8 cellular contexts compared by ENCODE assay signal in genomic region chr6:136789440-136789839, GRCh38. TPM values are rescaled to one million over a fixed set of nuclear protein-coding genes. Genes with fewer than 3 reads are reported as not detected.
DNase-seq lines count a peak whose midpoint lies in the region; ATAC-seq, FAIRE-seq and TF ChIP-seq lines count a peak whose summit lies in the region.
"Not testable (repeated sequence)": the region's sequence is repeated elsewhere in the genome, so short reads cannot be mapped to it uniquely, and the experiment has no call there.

No MANE protein-coding gene starts in this region.

- H3K36me3 ChIP-seq in ACC112 (ENCODE audit: insufficient read depth, low read length); K562 (ENCODE audit: control insufficient read depth, insufficient read depth, low read length); esophagus muscularis mucosa; naive thymus-derived CD4-positive, alpha-beta T cell (ENCODE audit: control insufficient read depth in 2 of 3, insufficient read depth in 3 of 3, low read length in 3 of 3); suprapubic skin: not testable (repeated sequence)

- FAIRE-seq in K562 (lab: Jason Lieb, UNC): not testable (repeated sequence)

- not testable (repeated sequence) for H2AFZ ChIP-seq in ACC112 (ENCODE audit: low read length, unreplicated experiment); K562 (ENCODE audit: low read depth, low read length)

- not testable (repeated sequence) for H3K9me1 ChIP-seq in K562 (ENCODE audit: control insufficient read depth, insufficient read depth, low read length)

- TF ChIP-seq POLR2A in K562 (conservative IDR thresholded peaks at IDR 0.05); esophagus muscularis mucosa (IDR thresholded peaks at IDR 0.05; ENCODE audit: low read depth); suprapubic skin (IDR thresholded peaks at IDR 0.05): not testable (repeated sequence)

- H3K36me3 Mint-ChIP-seq in T-cell: not testable (repeated sequence)
- peaks cover 13% of the 10 kb centered on the region for H3K36me3 Mint-ChIP-seq in activated T-cell treated with anti-CD3 and anti-CD28 coated beads, Interleukin-2, amount 50 U/mL, for 24 hours (ENCODE audit: low read depth)
- H3K36me3 Mint-ChIP-seq in naive thymus-derived CD4-positive, alpha-beta T cell: peaks cover 0 to 36% (median 0%) of the 10 kb centered on the region in 5 donors

- H4K20me1 ChIP-seq in K562 (replicated peaks; ENCODE audit: control insufficient read depth, insufficient read depth, low read length): not testable (repeated sequence)

- not testable (repeated sequence) for H3K9me3 ChIP-seq in K562 (replicated peaks; ENCODE audit: control insufficient read depth, insufficient read depth, low read depth, low read length); esophagus muscularis mucosa; naive thymus-derived CD4-positive, alpha-beta T cell (ENCODE audit: control insufficient read depth in 2 of 3, low read length in 3 of 3); suprapubic skin

- DNase-seq in GM12864 (ENCODE audit: low read depth); T-cell; activated T-cell treated with anti-CD3 and anti-CD28 coated beads, Interleukin-2, amount 50 U/mL, for 24 hours; K562 (ENCODE audit: extremely low read depth in 1 of 4, low spot score in 3 of 4); esophagus muscularis mucosa (ENCODE audit: extremely low spot score); naive thymus-derived CD4-positive, alpha-beta T cell; suprapubic skin (ENCODE audit: low spot score in 2 of 2): not testable (repeated sequence)

- in situ Hi-C loops in K562 (cut with MboI): not testable (repeated sequence)

- not testable (repeated sequence) for TF ChIP-seq CTCF in GM12864 (IDR thresholded peaks at IDR 0.05; ENCODE audit: low read depth, low read length, missing control alignments); K562 (IDR thresholded peaks at IDR 0.05 in 2 of 3, conservative IDR thresholded peaks at IDR 0.05 in 1 of 3; ENCODE audit: insufficient read depth in 2 of 3, low read depth in 1 of 3, low read length in 3 of 3); esophagus muscularis mucosa (IDR thresholded peaks at IDR 0.05); suprapubic skin (IDR thresholded peaks at IDR 0.05)

- TF ChIP-seq RAD21 in K562 (CRISPR knock-in tag; conservative IDR thresholded peaks at IDR 0.05 in 1 of 2, IDR thresholded peaks at IDR 0.05 in 1 of 2): not testable (repeated sequence)

- H3K4me3 ChIP-seq in ACC112 (ENCODE audit: low read depth, low read length) (peak overlapping the region; percentile 100), GM12864 (ENCODE audit: low read depth, low read length) (peak overlapping the region; percentile 94), K562 (peak overlapping the region; percentile 63), esophagus muscularis mucosa (peak overlapping the region; percentile 67 to 93 (median 86)), suprapubic skin (peak overlapping the region; percentile 18)
- not testable (repeated sequence) for H3K4me3 ChIP-seq in naive thymus-derived CD4-positive, alpha-beta T cell (ENCODE audit: low read length)

- H3K79me2 ChIP-seq in ACC112 (ENCODE audit: control insufficient read depth, insufficient read depth, low read length, unreplicated experiment) (peaks cover 63% of the 10 kb centered on the region), K562 (ENCODE audit: control insufficient read depth, insufficient read depth, low read length) (peaks cover 76% of the 10 kb centered on the region)

- 68% methylated on average over 3 of the region's 3 CpGs for WGBS in K562 (ENCODE audit: insufficient coverage, low coverage, missing lambda C conversion rate)
- 88% methylated on average over 3 of the region's 3 CpGs for WGBS in esophagus muscularis mucosa
- 91% methylated on average over 3 of the region's 3 CpGs for WGBS in suprapubic skin

- H3K4me1 ChIP-seq in ACC112 (ENCODE audit: control insufficient read depth, insufficient read depth, low read length, unreplicated experiment) (peaks cover 38% of the 10 kb centered on the region), K562 (replicated peaks in 1 of 2; ENCODE audit: control insufficient read depth in 2 of 2, insufficient read depth in 2 of 2, low read length in 2 of 2) (peaks cover 21 to 29% of the 10 kb centered on the region in 2 experiments), esophagus muscularis mucosa (peaks cover 19 to 74% (median 60%) of the 10 kb centered on the region in 4 donors), suprapubic skin (peaks cover 55% of the 10 kb centered on the region)
- peaks cover 29 to 49% of the 10 kb centered on the region in 2 donors for H3K4me1 ChIP-seq in naive thymus-derived CD4-positive, alpha-beta T cell (ENCODE audit: control insufficient read depth in 2 of 2, insufficient read depth in 2 of 2, low read length in 2 of 2)

- not testable (repeated sequence) for TF ChIP-seq EP300 in K562 (IDR thresholded peaks at IDR 0.05; ENCODE audit: low read length); esophagus muscularis mucosa (IDR thresholded peaks at IDR 0.05); suprapubic skin (IDR thresholded peaks at IDR 0.05)

- not testable (repeated sequence) for H3K27me3 Mint-ChIP-seq in T-cell; activated T-cell treated with anti-CD3 and anti-CD28 coated beads, Interleukin-2, amount 50 U/mL, for 24 hours; naive thymus-derived CD4-positive, alpha-beta T cell

- POLR2A ChIA-PET in T-cell (lab: Charles Lee): interaction anchor here (0.6 to 1.6 kb wide), 8 partner anchors 25 to 1686 kb away, joined by 3 to 17 read pairs (median 5); no protein-coding TSS in a partner anchor
- POLR2A ChIA-PET in K562 (lab: Yijun Ruan, JAX): interaction anchor here (0.8 to 1.2 kb wide), 3 partner anchors 27 to 145 kb away, joined by 4 read pairs; no protein-coding TSS in a partner anchor
- POLR2A ChIA-PET in naive thymus-derived CD4-positive, alpha-beta T cell (lab: Charles Lee): interaction anchor here (0.7 to 7.4 kb wide), 5 partner anchors 18 to 954 kb away, joined by 3 to 77 read pairs (median 4); partner anchors contain the start of gene BCLAF1

- not testable (repeated sequence) for H3K9me3 Mint-ChIP-seq in T-cell; activated T-cell treated with anti-CD3 and anti-CD28 coated beads, Interleukin-2, amount 50 U/mL, for 24 hours; naive thymus-derived CD4-positive, alpha-beta T cell

- peaks cover 64 to 67% (median 65%) of the 10 kb centered on the region in 3 donors for H3K4me1 Mint-ChIP-seq in T-cell
- H3K4me1 Mint-ChIP-seq in activated T-cell treated with anti-CD3 and anti-CD28 coated beads, Interleukin-2, amount 50 U/mL, for 24 hours (ENCODE audit: low read depth): peaks cover 68% of the 10 kb centered on the region
- H3K4me1 Mint-ChIP-seq in naive thymus-derived CD4-positive, alpha-beta T cell: peaks cover 37 to 68% (median 58%) of the 10 kb centered on the region in 7 donors

- CTCF ChIA-PET in T-cell (lab: Charles Lee) (interaction anchor here (0.5 to 8.4 kb wide), 13 partner anchors 8 to 487 kb away, joined by 3 to 320 read pairs (median 5); no protein-coding TSS in a partner anchor), K562 (lab: Yijun Ruan, JAX; ENCODE audit: low intra/inter-chr PET ratio) (interaction anchor here (0.5 kb wide), 1 partner anchor 179 kb away, joined by 3 read pairs; no protein-coding TSS in a partner anchor)
- CTCF ChIA-PET in naive thymus-derived CD4-positive, alpha-beta T cell (lab: Charles Lee): interaction anchor here (0.6 to 10.8 kb wide), 2 partner anchors 19 to 142 kb away, joined by 3 to 274 read pairs; no protein-coding TSS in a partner anchor

- intact Hi-C loops in K562 (cut with micrococcal nuclease); esophagus muscularis mucosa (cut with DNase I); naive thymus-derived CD4-positive, alpha-beta T cell (cut with micrococcal nuclease): not testable (repeated sequence)

- not testable (repeated sequence) for H3K9ac ChIP-seq in K562 (ENCODE audit: insufficient read depth in 1 of 2, low read depth in 2 of 2, low read length in 2 of 2)

- not testable (repeated sequence) for H3K27me3 ChIP-seq in ACC112 (ENCODE audit: insufficient read depth, low read length); K562 (ENCODE audit: control insufficient read depth in 2 of 2, insufficient read depth in 2 of 2, low read length in 2 of 2); esophagus muscularis mucosa; naive thymus-derived CD4-positive, alpha-beta T cell (ENCODE audit: control insufficient read depth in 2 of 2, insufficient read depth in 2 of 2, low read length in 2 of 2); suprapubic skin

- H3K27ac Mint-ChIP-seq in T-cell: peak overlapping the region; percentile 92 to 96
- H3K27ac Mint-ChIP-seq in activated T-cell treated with anti-CD3 and anti-CD28 coated beads, Interleukin-2, amount 50 U/mL, for 24 hours: peak overlapping the region; percentile 71
- H3K27ac Mint-ChIP-seq in naive thymus-derived CD4-positive, alpha-beta T cell: peak overlapping the region in 5 of 9 donors; percentile 14 to 93 (median 38)

- not testable (repeated sequence) for ATAC-seq in T-cell (replicated peaks in 1 of 4); K562; naive thymus-derived CD4-positive, alpha-beta T cell

- H3K27ac ChIP-seq in ACC112 (ENCODE audit: low read depth, low read length); K562 (ENCODE audit: extremely low read depth, low read depth, low read length); naive thymus-derived CD4-positive, alpha-beta T cell (ENCODE audit: low read depth, low read length); suprapubic skin: not testable (repeated sequence)
- peak overlapping the region in 2 of 4 donors; percentile 95 to 97 for H3K27ac ChIP-seq in esophagus muscularis mucosa (replicated peaks in 1 of 4)

- H3K4me2 ChIP-seq in K562 (ENCODE audit: insufficient read depth, low read length): peak overlapping the region; percentile 89

- H3K4me3 Mint-ChIP-seq in T-cell: peak overlapping the region; percentile 73 to 97 (median 96)
- peak overlapping the region; percentile 93 for H3K4me3 Mint-ChIP-seq in activated T-cell treated with anti-CD3 and anti-CD28 coated beads, Interleukin-2, amount 50 U/mL, for 24 hours
- H3K4me3 Mint-ChIP-seq in naive thymus-derived CD4-positive, alpha-beta T cell: peak overlapping the region in 6 of 10 donors; percentile 23 to 96 (median 30)

- BruUV-seq in K562 (replicated peaks; lab: Mats Ljungman, UMichigan): not testable (repeated sequence)

RNA-seq across cellular contexts. Expression of gene MAP3K5, which starts 2.8 kb away (rescaled TPM):
- total RNA-seq in T-cell: 10 to 100 TPM; 17.8 to 29.2 (median 20.6) TPM
- total RNA-seq in K562 (2011; cell fraction: chromatin; rRNA removed; ENCODE audit: low replicate concordance): 17.0 and 33.7 TPM in 2 replicates
- 7.8 and 10.1 TPM in 2 replicates for total RNA-seq in K562 (2011; cell fraction: nucleolus; rRNA removed)
- total RNA-seq in K562 (2011; cell fraction: nucleoplasm; rRNA removed): 10.5 and 10.6 TPM in 2 replicates
- total RNA-seq in K562 (2014; rRNA removed): 10.4 and 11.6 TPM in 2 replicates
- total RNA-seq in K562 (2014; rRNA removed; fragmentation: Illumina TruSeq; extraction: Trizol): 12.7 and 15.3 TPM in 2 replicates
- total RNA-seq in K562 (2015; rRNA removed; fragmentation: Illumina TruSeq; extraction: Trizol): 9.2 and 9.9 TPM in 2 replicates
- total RNA-seq in K562 (2021): 11.7 and 13.0 TPM in 2 replicates
- polyA plus RNA-seq in K562 (2011; rRNA removed): 7.9 and 9.1 TPM in 2 replicates
- polyA plus RNA-seq in K562 (2011; cell fraction: cytosol; rRNA removed): 2.1 and 3.6 TPM in 2 replicates
- polyA plus RNA-seq in K562 (2011; cell fraction: nucleus; rRNA removed): 6.2 and 8.7 TPM in 2 replicates
- polyA plus RNA-seq in K562 (2012): 6.6 and 6.7 TPM in 2 replicates
- polyA plus RNA-seq in K562 (2014; fragmentation: Illumina TruSeq; extraction: Trizol): 8.6 and 10.4 TPM in 2 replicates
- 1 to 10 TPM; 2.2 to 3.3 TPM for polyA plus RNA-seq in K562 (2014; fragmentation: Nextera tagmentation; extraction: Ambion mirVana)
- 6.9 and 7.3 TPM in 2 replicates for polyA plus RNA-seq in K562 (2014; rRNA removed)
- polyA minus RNA-seq in K562 (2011; rRNA and poly(A)+ RNA removed): 13.9 and 23.8 TPM in 2 replicates
- polyA minus RNA-seq in K562 (2011; cell fraction: cytosol; rRNA and poly(A)+ RNA removed): 5.1 and 5.8 TPM in 2 replicates
- 9.0 and 19.5 TPM in 2 replicates for polyA minus RNA-seq in K562 (2011; cell fraction: nucleus; rRNA and poly(A)+ RNA removed)
- 10 to 100 TPM; 18.7 to 24.1 (median 20.7) TPM for total RNA-seq in esophagus muscularis mucosa
- 10 to 100 TPM; 12.9 to 32.5 (median 14.0) TPM for total RNA-seq in naive thymus-derived CD4-positive, alpha-beta T cell
- 1 to 10 TPM; 2.6 to 3.6 TPM for polyA plus RNA-seq in naive thymus-derived CD4-positive, alpha-beta T cell
- total RNA-seq in suprapubic skin: 10 to 100 TPM; 19.4 to 36.1 (median 21.1) TPM

RNA-seq across cellular contexts. Expression of gene PEX7, which starts 33.0 kb away (rescaled TPM):
- 1 to 10 TPM; 4.3 to 5.5 (median 4.9) TPM for total RNA-seq in T-cell
- total RNA-seq in K562 (2011; cell fraction: chromatin; rRNA removed; ENCODE audit: low replicate concordance): 7.4 and 8.8 TPM in 2 replicates
- 5.7 and 11.1 TPM in 2 replicates for total RNA-seq in K562 (2011; cell fraction: nucleolus; rRNA removed)
- 7.6 and 8.1 TPM in 2 replicates for total RNA-seq in K562 (2011; cell fraction: nucleoplasm; rRNA removed)
- total RNA-seq in K562 (2014; rRNA removed): 12.0 and 18.0 TPM in 2 replicates
- total RNA-seq in K562 (2014; rRNA removed; fragmentation: Illumina TruSeq; extraction: Trizol): 9.7 and 12.7 TPM in 2 replicates
- 7.2 and 7.3 TPM in 2 replicates for total RNA-seq in K562 (2015; rRNA removed; fragmentation: Illumina TruSeq; extraction: Trizol)
- 9.1 and 9.6 TPM in 2 replicates for total RNA-seq in K562 (2021)
- polyA plus RNA-seq in K562 (2011; rRNA removed): 12.5 and 12.9 TPM in 2 replicates
- 7.9 and 14.9 TPM in 2 replicates for polyA plus RNA-seq in K562 (2011; cell fraction: cytosol; rRNA removed)
- polyA plus RNA-seq in K562 (2011; cell fraction: nucleus; rRNA removed): 5.3 and 7.8 TPM in 2 replicates
- polyA plus RNA-seq in K562 (2012): 6.7 and 6.8 TPM in 2 replicates
- polyA plus RNA-seq in K562 (2014; fragmentation: Illumina TruSeq; extraction: Trizol): 6.2 and 6.5 TPM in 2 replicates
- 1 to 10 TPM; 1.6 to 2.2 TPM for polyA plus RNA-seq in K562 (2014; fragmentation: Nextera tagmentation; extraction: Ambion mirVana)
- polyA plus RNA-seq in K562 (2014; rRNA removed): 10.9 and 12.5 TPM in 2 replicates
- polyA minus RNA-seq in K562 (2011; rRNA and poly(A)+ RNA removed): 12.9 and 14.7 TPM in 2 replicates
- polyA minus RNA-seq in K562 (2011; cell fraction: cytosol; rRNA and poly(A)+ RNA removed): 2.7 and 5.4 TPM in 2 replicates
- 11.0 and 12.4 TPM in 2 replicates for polyA minus RNA-seq in K562 (2011; cell fraction: nucleus; rRNA and poly(A)+ RNA removed)
- 1 to 10 TPM; 4.1 to 9.5 (median 5.6) TPM for total RNA-seq in esophagus muscularis mucosa
- total RNA-seq in naive thymus-derived CD4-positive, alpha-beta T cell: 1 to 10 TPM; 4.0 to 6.2 (median 5.4) TPM
- 1 to 10 TPM; 6.1 to 6.6 TPM for polyA plus RNA-seq in naive thymus-derived CD4-positive, alpha-beta T cell
- total RNA-seq in suprapubic skin: 10 to 100 TPM in 2 of 4 donors, 1 to 10 TPM in 2; 4.3 to 21.2 (median 12.4) TPM

Comparison
In these comparisons a context has a peak if more than half of its experiments do, and no peak if none do; other contexts are left out.
1. H3K27ac Mint-ChIP-seq: peak in every context shown above with its lines; median percentile 94 in T-cell; 71 in activated T-cell treated with anti-CD3 and anti-CD28 coated beads, Interleukin-2, amount 50 U/mL, for 24 hours; 38 in naive thymus-derived CD4-positive, alpha-beta T cell.
2. H3K4me3 Mint-ChIP-seq: peak in every context shown above with its lines; median percentile 96 in T-cell; 93 in activated T-cell treated with anti-CD3 and anti-CD28 coated beads, Interleukin-2, amount 50 U/mL, for 24 hours; 30 in naive thymus-derived CD4-positive, alpha-beta T cell.